Comparison of ENCODE assay signal across 19 cellular contexts in genomic region chr11:108727665-108728064, GRCh38.
DNase-seq lines count a peak whose midpoint lies in the region; ATAC-seq, FAIRE-seq and TF ChIP-seq lines count a peak whose summit lies in the region.
"Had no signal": no experiment of that assay in that cellular context is flagged by ENCODE, and none has a peak within 500 bp of the region (broad histone marks: within the 10 kb centered on the region; RNA-seq: fewer than 3 reads in every experiment).

No MANE protein-coding gene starts in this region.

- H4K8ac ChIP-seq in neuronal stem cell (ENCODE audit: low read depth, low read length): no peak overlapping the region

- TF ChIP-seq CTCF in astrocyte (IDR thresholded peaks at IDR 0.05; ENCODE audit: insufficient read depth, low read depth, low read length): no peak
- TF ChIP-seq CTCF in dorsolateral prefrontal cortex (IDR thresholded peaks at IDR 0.05 in 54 of 56, conservative IDR thresholded peaks at IDR 0.05 in 2 of 56; ENCODE audit: low read depth in 1 of 56, partially characterized antibody in 56 of 56): no peak

- H3K14ac ChIP-seq in neuronal stem cell (ENCODE audit: low read length): no peak overlapping the region

- FAIRE-seq in astrocyte (lab: Jason Lieb, UNC): peak; percentile 9
- FAIRE-seq: K562 had no signal

- H3K4me3 Mint-ChIP-seq in activated CD4-positive, alpha-beta T cell treated with anti-CD3 and anti-CD28 coated beads for 36 hours: no peak overlapping the region
- no peak overlapping the region for H3K4me3 Mint-ChIP-seq in astrocyte (ENCODE audit: unreplicated experiment)

- peak; percentile 81 for ATAC-seq in activated CD4-positive, alpha-beta T cell treated with anti-CD3 and anti-CD28 coated beads for 36 hours
- ATAC-seq in GM19395 (IDR thresholded peaks at IDR 0.05; ENCODE audit: unreplicated experiment) (peak; percentile 43), HG02885 (IDR thresholded peaks at IDR 0.05; ENCODE audit: poor library complexity, unreplicated experiment) (peak; percentile 52)
- ATAC-seq: heart left ventricle, K562 had no signal

- H3K9me3 Mint-ChIP-seq in activated CD4-positive, alpha-beta T cell treated with anti-CD3 and anti-CD28 coated beads for 36 hours (ENCODE audit: low read depth): peaks cover 4% of the 10 kb centered on the region
- H3K9me3 Mint-ChIP-seq in astrocyte (ENCODE audit: unreplicated experiment): peaks cover 4% of the 10 kb centered on the region

- H4K91ac ChIP-seq in neuronal stem cell (ENCODE audit: low read depth, low read length, poor library complexity): no peak overlapping the region

- no peak overlapping the region for H2BK15ac ChIP-seq in neuronal stem cell (ENCODE audit: low read length)

- no peak overlapping the region for H3K4me2 ChIP-seq in astrocyte (ENCODE audit: low read length)
- H3K4me2 ChIP-seq in neuronal stem cell (ENCODE audit: insufficient read depth, low read length, poor library complexity, severe bottlenecking): no peak overlapping the region

- POLR2A ChIA-PET in activated CD4-positive, alpha-beta T cell treated with anti-CD3 and anti-CD28 coated beads for 36 hours (lab: Charles Lee): no interaction called here

- H2BK120ac ChIP-seq in neuronal stem cell (ENCODE audit: low read depth, low read length): no peak overlapping the region

- H3K79me2 ChIP-seq in astrocyte (ENCODE audit: insufficient read depth, low read length): peaks cover 56% of the 10 kb centered on the region

- no peaks in the 10 kb centered on the region for H3K27me3 Mint-ChIP-seq in activated CD4-positive, alpha-beta T cell treated with anti-CD3 and anti-CD28 coated beads for 36 hours
- H3K27me3 Mint-ChIP-seq in astrocyte (ENCODE audit: low read depth, unreplicated experiment): no peaks in the 10 kb centered on the region
- H3K27me3 Mint-ChIP-seq: progenitor cell of endocrine pancreas had no signal

- DNase-seq in activated CD4-positive, alpha-beta T cell treated with anti-CD3 and anti-CD28 coated beads for 36 hours: no peak
- DNase-seq in activated CD4-positive, alpha-beta T cell treated with anti-CD3 and anti-CD28 coated beads, Interleukin-2, amount 50 U/mL, for 1 hour: no peak
- DNase-seq in astrocyte (ENCODE audit: low read depth): no peak
- DNase-seq in SK-N-DZ (ENCODE audit: low spot score): no peak
- DNase-seq in dorsolateral prefrontal cortex: no peak
- no peak for DNase-seq in neuronal stem cell (ENCODE audit: low spot score)
- DNase-seq: 8988T; activated CD4-positive, alpha-beta T cell treated with anti-CD3 and anti-CD28 coated beads, Interleukin-2, amount 50 U/mL, for 48 hours; GDM1; HCEC 1CT; heart left ventricle; NCI-H1417; NCI-H524; T-helper 2 cell; tibial artery had no signal

- no peaks in the 10 kb centered on the region for H4K20me1 ChIP-seq in astrocyte (ENCODE audit: insufficient read depth, low read length)

- H3K27ac Mint-ChIP-seq in activated CD4-positive, alpha-beta T cell treated with anti-CD3 and anti-CD28 coated beads for 36 hours: no peak overlapping the region
- no peak overlapping the region for H3K27ac Mint-ChIP-seq in astrocyte (ENCODE audit: unreplicated experiment)

- H3K23ac ChIP-seq in neuronal stem cell (ENCODE audit: low read depth, low read length, poor library complexity): no peak overlapping the region

- CTCF ChIA-PET in activated CD4-positive, alpha-beta T cell treated with anti-CD3 and anti-CD28 coated beads for 36 hours (lab: Charles Lee): interaction anchor here (0.7 kb wide), 1 partner anchor 9 kb away, joined by 4 read pairs; no protein-coding TSS in a partner anchor

- H3K27ac ChIP-seq in astrocyte (ENCODE audit: low read depth, low read length) (no peak overlapping the region), dorsolateral prefrontal cortex (no peak overlapping the region), neuronal stem cell (replicated peaks; ENCODE audit: low read length) (no peak overlapping the region)
- H3K27ac ChIP-seq: heart left ventricle, tibial artery had no signal

- H3K79me1 ChIP-seq in neuronal stem cell (ENCODE audit: low read depth, low read length): peaks cover 2% of the 10 kb centered on the region

- H3K36me3 ChIP-seq in astrocyte (ENCODE audit: insufficient read depth, low read length) (peaks cover 7% of the 10 kb centered on the region), neuronal stem cell (replicated peaks in 1 of 2; ENCODE audit: control insufficient read depth in 2 of 2, insufficient read depth in 2 of 2, low read length in 2 of 2) (peaks cover 2 to 22% of the 10 kb centered on the region in 2 donors)

- H3K4me1 ChIP-seq in astrocyte (ENCODE audit: insufficient read depth, low read length) (peaks cover 9% of the 10 kb centered on the region), neuronal stem cell (ENCODE audit: control insufficient read depth in 2 of 2, insufficient read depth in 1 of 2, low read depth in 1 of 2, low read length in 2 of 2) (no peaks in the 10 kb centered on the region)
- H3K4me1 ChIP-seq: heart left ventricle, tibial artery had no signal

- H3K9ac ChIP-seq in astrocyte (ENCODE audit: low read length): no peak overlapping the region
- H3K9ac ChIP-seq in neuronal stem cell (ENCODE audit: low read depth, low read length, poor library complexity): no peak overlapping the region

- H3K27me3 ChIP-seq in astrocyte (ENCODE audit: insufficient read depth, low read length) (no peaks in the 10 kb centered on the region), dorsolateral prefrontal cortex (no peaks in the 10 kb centered on the region), neuronal stem cell (ENCODE audit: control insufficient read depth in 3 of 3, insufficient read depth in 3 of 3, low read depth in 1 of 3, low read length in 3 of 3) (no peaks in the 10 kb centered on the region)
- H3K27me3 ChIP-seq: heart left ventricle, tibial artery had no signal

- H2BK5ac ChIP-seq in neuronal stem cell (ENCODE audit: low read length): no peak overlapping the region

- H2AK5ac ChIP-seq in neuronal stem cell (ENCODE audit: low read depth, low read length): no peak overlapping the region

- no peak overlapping the region for H2BK12ac ChIP-seq in neuronal stem cell (ENCODE audit: low read length)

- H3K9me3 ChIP-seq in astrocyte (ENCODE audit: insufficient read depth, low read depth, low read length) (no peaks in the 10 kb centered on the region), neuronal stem cell (replicated peaks in 1 of 2; ENCODE audit: control insufficient read depth in 2 of 2, insufficient read depth in 1 of 2, low read depth in 1 of 2, low read length in 2 of 2) (peaks cover 0 to 6% of the 10 kb centered on the region in 2 donors)
- H3K9me3 ChIP-seq: tibial artery had no signal

- intact Hi-C loops in activated CD4-positive, alpha-beta T cell treated with anti-CD3 and anti-CD28 coated beads for 36 hours (cut with DNase I, micrococcal nuclease): no loop called here
- intact Hi-C loops in dorsolateral prefrontal cortex (cut with DNase I): no loop called here

- peaks cover 53% of the 10 kb centered on the region for H3K4me1 Mint-ChIP-seq in activated CD4-positive, alpha-beta T cell treated with anti-CD3 and anti-CD28 coated beads for 36 hours
- H3K4me1 Mint-ChIP-seq in astrocyte (ENCODE audit: low read depth, unreplicated experiment): peaks cover 19% of the 10 kb centered on the region

- H3K4ac ChIP-seq in neuronal stem cell (ENCODE audit: low read length): no peak overlapping the region

- peaks cover 60% of the 10 kb centered on the region for H3K36me3 Mint-ChIP-seq in activated CD4-positive, alpha-beta T cell treated with anti-CD3 and anti-CD28 coated beads for 36 hours (ENCODE audit: low read depth)
- peaks cover 4% of the 10 kb centered on the region for H3K36me3 Mint-ChIP-seq in astrocyte (ENCODE audit: low read depth, unreplicated experiment)

- H3K18ac ChIP-seq in neuronal stem cell (ENCODE audit: low read length): no peak overlapping the region

- H2AFZ ChIP-seq in astrocyte (ENCODE audit: low read depth, low read length): no peak overlapping the region
- no peak overlapping the region for H2AFZ ChIP-seq in neuronal stem cell (ENCODE audit: low read length)

- H3K4me3 ChIP-seq in astrocyte (ENCODE audit: insufficient read depth, low read depth, low read length) (no peak overlapping the region), dorsolateral prefrontal cortex (no peak overlapping the region), neuronal stem cell (ENCODE audit: low read length in 2 of 2) (no peak overlapping the region)
- H3K4me3 ChIP-seq: heart left ventricle, K562, tibial artery had no signal

- no CpG with 5 or more reads among the region's 3 CpGs for WGBS in neuronal stem cell (ENCODE audit: extremely low coverage in 2 of 2, insufficient read length in 2 of 2, insufficient replicate concordance in 1 of 2), 2 donors
